In the genomic region with DNA sequence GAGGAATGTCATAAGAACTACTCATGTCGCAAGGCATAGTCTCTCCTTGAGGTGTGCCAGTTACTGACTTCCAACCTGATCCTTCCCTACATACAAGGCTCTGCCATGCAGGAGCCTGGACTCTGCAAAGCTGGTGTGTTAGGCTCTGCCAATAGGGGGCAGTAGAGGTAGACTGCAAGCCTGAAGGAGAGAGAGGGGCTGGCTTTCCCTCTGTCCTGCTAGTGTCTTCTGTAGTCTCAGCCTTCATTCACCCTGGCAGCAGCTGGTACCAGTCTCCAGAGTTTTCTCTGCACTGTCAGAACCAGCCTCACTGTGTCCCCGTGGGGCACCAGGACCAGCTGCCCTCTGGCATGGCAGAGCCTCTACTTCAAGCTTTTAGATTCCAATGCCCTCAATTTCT, we compare ENCODE assay signal across 8 cellular contexts. TPM values are rescaled to one million over a fixed set of nuclear protein-coding genes. Genes with fewer than 3 reads are reported as not detected.
A peak's percentile ranks its signal among the peaks of the same experiment; 100 is the strongest.
DNase-seq lines count a peak whose midpoint lies in the region; ATAC-seq, FAIRE-seq and TF ChIP-seq lines count a peak whose summit lies in the region.

No MANE protein-coding gene starts in this region.

- H3K27ac ChIP-seq in keratinocyte (ENCODE audit: control insufficient read depth, insufficient read depth, low read length): no peak overlapping the region

- DNase-seq in AG09319 (ENCODE audit: extremely low read depth, low read depth) (no peak), H4 (ENCODE audit: low spot score) (peak; percentile 30), keratinocyte (ENCODE audit: low read depth, low spot score) (no peak), NCI-H187 treated with DMSO at 0.1 percent for 48 hours (lab: John Stamatoyannopoulos, UW) (no peak), NCI-H2196 treated with DMSO at 0.1 percent for 48 hours (lab: John Stamatoyannopoulos, UW; ENCODE audit: unreplicated experiment) (no peak), A172 (ENCODE audit: low spot score) (no peak)
- peak; percentile 28 for DNase-seq in activated CD4-positive, alpha-beta memory T cell treated with anti-CD3 and anti-CD28 coated beads, Interleukin-2, amount 10 ng/mL, durations not matched to agents 7 days and 5 days

- peaks cover 9% of the 10 kb centered on the region for H3K27me3 Mint-ChIP-seq in activated CD4-positive, alpha-beta memory T cell treated with anti-CD3 and anti-CD28 coated beads, Interleukin-2, amount 10 ng/mL, durations not matched to agents 7 days and 5 days

- TF ChIP-seq CTCF in AG09319 (IDR thresholded peaks at IDR 0.05; ENCODE audit: low read depth, low read length) (peak; percentile 32), keratinocyte (optimal IDR thresholded peaks at IDR 0.05 in 1 of 3, IDR thresholded peaks at IDR 0.05 in 1 of 3, conservative IDR thresholded peaks at IDR 0.05 in 1 of 3; ENCODE audit: extremely low read depth in 1 of 3, insufficient read depth in 2 of 3, low read length in 3 of 3) (peak; percentile 57 to 86 (median 65))

- no peak overlapping the region for H3K4me3 ChIP-seq in keratinocyte (ENCODE audit: control insufficient read depth in 2 of 3, extremely low read depth in 1 of 3, insufficient read depth in 2 of 3, low read depth in 1 of 3, low read length in 3 of 3)

- no peaks in the 10 kb centered on the region for H3K4me1 Mint-ChIP-seq in activated CD4-positive, alpha-beta memory T cell treated with anti-CD3 and anti-CD28 coated beads, Interleukin-2, amount 10 ng/mL, durations not matched to agents 7 days and 5 days

- no peaks in the 10 kb centered on the region for H3K79me2 ChIP-seq in keratinocyte (ENCODE audit: control insufficient read depth, insufficient read depth, low read length)

- no peaks in the 10 kb centered on the region for H3K9me3 ChIP-seq in keratinocyte (ENCODE audit: control insufficient read depth, low read depth, low read length)

- H3K27ac Mint-ChIP-seq in activated CD4-positive, alpha-beta memory T cell treated with anti-CD3 and anti-CD28 coated beads, Interleukin-2, amount 10 ng/mL, durations not matched to agents 7 days and 5 days: no peak overlapping the region

- H4K20me1 ChIP-seq in keratinocyte (ENCODE audit: control insufficient read depth, extremely low read depth, insufficient read depth, low read length): no peaks in the 10 kb centered on the region

- H3K36me3 Mint-ChIP-seq in activated CD4-positive, alpha-beta memory T cell treated with anti-CD3 and anti-CD28 coated beads, Interleukin-2, amount 10 ng/mL, durations not matched to agents 7 days and 5 days (ENCODE audit: low read depth): no peaks in the 10 kb centered on the region

- no peak overlapping the region for H3K9ac ChIP-seq in keratinocyte (ENCODE audit: control insufficient read depth, extremely low read depth, insufficient read depth, low read length)

- H3K4me2 ChIP-seq in keratinocyte (ENCODE audit: control insufficient read depth, extremely low read depth, insufficient read depth, low read depth, low read length): no peak overlapping the region

- no peak for ATAC-seq in HG03457 (IDR thresholded peaks at IDR 0.05; ENCODE audit: unreplicated experiment)

- no peak for FAIRE-seq in keratinocyte (lab: Jason Lieb, UNC)

- no peaks in the 10 kb centered on the region for H3K9me1 ChIP-seq in keratinocyte (ENCODE audit: control insufficient read depth, extremely low read depth, insufficient read depth, low read length)

- H3K4me3 Mint-ChIP-seq in activated CD4-positive, alpha-beta memory T cell treated with anti-CD3 and anti-CD28 coated beads, Interleukin-2, amount 10 ng/mL, durations not matched to agents 7 days and 5 days: no peak overlapping the region

- no peaks in the 10 kb centered on the region for H3K36me3 ChIP-seq in keratinocyte (ENCODE audit: control insufficient read depth in 2 of 2, extremely low read depth in 1 of 2, insufficient read depth in 2 of 2, low read length in 2 of 2)

- H3K27me3 ChIP-seq in keratinocyte (ENCODE audit: control insufficient read depth, extremely low read depth, insufficient read depth, low read length): no peaks in the 10 kb centered on the region

- dilution Hi-C loops in keratinocyte (cut with MboI; ENCODE audit: extremely low pct_ligation_motif_present, low sequenced_read_pairs): no loop called here

- H3K4me1 ChIP-seq in keratinocyte (ENCODE audit: control insufficient read depth, extremely low read depth, insufficient read depth, low read length): no peaks in the 10 kb centered on the region

- no peaks in the 10 kb centered on the region for H3K9me3 Mint-ChIP-seq in activated CD4-positive, alpha-beta memory T cell treated with anti-CD3 and anti-CD28 coated beads, Interleukin-2, amount 10 ng/mL, durations not matched to agents 7 days and 5 days

- H2AFZ ChIP-seq in keratinocyte (ENCODE audit: control insufficient read depth, low read length): no peak overlapping the region

- POLR2A ChIA-PET in activated CD4-positive, alpha-beta memory T cell treated with anti-CD3 and anti-CD28 coated beads, Interleukin-2, amount 10 ng/mL, durations not matched to agents 7 days and 5 days (lab: Charles Lee): no interaction called here

- CTCF ChIA-PET in activated CD4-positive, alpha-beta memory T cell treated with anti-CD3 and anti-CD28 coated beads, Interleukin-2, amount 10 ng/mL, durations not matched to agents 7 days and 5 days (lab: Charles Lee): interaction anchor here (0.7 kb wide), 1 partner anchor 10 kb away, joined by 3 read pairs; no protein-coding TSS in a partner anchor

RNA-seq across cellular contexts. Expression of a gene that starts 14.5 kb away (rescaled TPM):
- total RNA-seq in H4 (2014; rRNA removed; shearing (Covaris generic)): not detected in 2 replicates
- total RNA-seq in activated CD4-positive, alpha-beta memory T cell treated with anti-CD3 and anti-CD28 coated beads, Interleukin-2, amount 10 ng/mL, durations not matched to agents 7 days and 5 days: under 1 TPM; 0.38 to 0.43 TPM
- 0.06 to 0.39 TPM (median 0.18 TPM) in 3 replicates for polyA plus RNA-seq in keratinocyte
- polyA plus RNA-seq in keratinocyte (2011; ENCODE audit: low read depth): not detected
- polyA plus RNA-seq in keratinocyte (2011; cell fraction: cytosol; rRNA removed): 0.04 and 0.08 TPM in 2 replicates
- polyA plus RNA-seq in keratinocyte (2011; cell fraction: nucleus; rRNA removed): 0.22 and 0.23 TPM in 2 replicates
- polyA plus RNA-seq in keratinocyte (2012; ENCODE audit: low replicate concordance): 0.08 and 0.36 TPM in 2 replicates
- polyA minus RNA-seq in keratinocyte: 0.40 to 0.89 TPM (median 0.77 TPM) in 3 replicates
- polyA minus RNA-seq in keratinocyte (2011; cell fraction: cytosol; rRNA and poly(A)+ RNA removed): not detected
- polyA minus RNA-seq in keratinocyte (2011; cell fraction: nucleus; rRNA and poly(A)+ RNA removed): 0.23 TPM in 1 of 2 replicates, not detected in the other
- not detected in 2 replicates for total RNA-seq in A172 (2014; rRNA removed; shearing (Covaris generic))

Comparison
In these comparisons a context has a peak if more than half of its experiments do, and no peak if none do; other contexts are left out.
1. DNase-seq: peak in H4 (single experiment) and activated CD4-positive, alpha-beta memory T cell treated with anti-CD3 and anti-CD28 coated beads, Interleukin-2, amount 10 ng/mL, durations not matched to agents 7 days and 5 days (single experiment); none in AG09319 (single experiment), keratinocyte (single experiment), NCI-H187 treated with DMSO at 0.1 percent for 48 hours (single experiment), NCI-H2196 treated with DMSO at 0.1 percent for 48 hours (single experiment) and A172 (single experiment).